ENCODE assay signal across 1 cellular context in the genomic region with DNA sequence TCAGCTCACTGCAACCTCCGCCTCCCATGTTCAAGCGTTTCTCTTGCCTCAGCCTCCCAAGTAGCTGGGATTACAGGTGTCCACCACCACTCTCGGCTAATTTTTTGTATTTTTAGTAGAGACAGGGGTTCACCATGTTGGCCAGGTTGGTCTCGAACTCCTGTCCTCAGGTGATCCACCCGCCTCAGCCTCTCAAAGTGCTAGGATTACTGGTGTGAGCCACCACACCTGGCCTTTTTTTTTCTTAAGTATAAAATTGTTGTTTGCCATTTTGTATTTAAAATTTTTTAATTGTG. TPM values are rescaled to one million over a fixed set of nuclear protein-coding genes. Genes with fewer than 3 reads are reported as not detected.
"Had no signal": no experiment of that assay in that cellular context is flagged by ENCODE, and none has a peak within 500 bp of the region (broad histone marks: within the 10 kb centered on the region; RNA-seq: fewer than 3 reads in every experiment).

No MANE protein-coding gene starts in this region.

RNA-seq across cellular contexts. Expression of gene TAT, which starts 5.6 kb away (rescaled TPM):
- total RNA-seq: G401 had no signal

RNA-seq across cellular contexts. Expression of gene CHST4, which starts 56.3 kb away (rescaled TPM):
- total RNA-seq: G401 had no signal
